In the genomic region with DNA sequence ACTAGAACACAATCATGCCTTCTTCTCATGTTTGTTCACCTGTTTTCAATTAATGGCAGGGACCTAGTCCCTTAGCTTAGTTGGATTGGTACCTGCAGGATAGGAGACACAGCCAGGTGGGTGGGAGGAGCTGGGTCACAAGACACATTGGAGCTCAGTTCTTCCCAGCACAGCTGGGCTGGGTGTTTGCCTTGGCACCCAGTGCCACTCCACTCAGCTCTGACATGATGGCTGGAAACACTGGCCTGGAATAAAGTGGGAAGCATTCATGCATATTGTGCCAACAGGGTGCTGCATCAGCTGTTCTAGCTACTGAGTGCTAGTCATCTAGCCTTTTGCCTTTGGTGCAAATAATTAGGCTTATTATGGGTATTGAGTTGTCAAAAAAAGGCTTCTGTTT, we compare ENCODE assay signal across 16 cellular contexts.
DNase-seq lines count a peak whose midpoint lies in the region; ATAC-seq and TF ChIP-seq lines count a peak whose summit lies in the region.
"Had no signal": no experiment of that assay in that cellular context is flagged by ENCODE, and none has a peak within 500 bp of the region (broad histone marks: within the 10 kb centered on the region; RNA-seq: fewer than 3 reads in every experiment).

No MANE protein-coding gene starts in this region.

- H3K27me3 Mint-ChIP-seq in activated T-helper 17 cell treated with anti-CD3 and anti-CD28 coated beads, Interleukin-2, amount 50 U/mL, for 72 hours: no peaks in the 10 kb centered on the region
- no peaks in the 10 kb centered on the region for H3K27me3 Mint-ChIP-seq in Caco-2 (ENCODE audit: insufficient read depth, unreplicated experiment)
- H3K27me3 Mint-ChIP-seq: activated B cell treated with CpG ODN at 0.5 μM for 24 hours, IgD-negative memory B cell had no signal

- intact Hi-C loops in Caco-2 (cut with micrococcal nuclease; ENCODE audit: unreplicated experiment): no loop called here

- H3K4me3 Mint-ChIP-seq in activated T-helper 17 cell treated with anti-CD3 and anti-CD28 coated beads, Interleukin-2, amount 50 U/mL, for 72 hours: peak overlapping the region; percentile 52
- H3K4me3 Mint-ChIP-seq in Caco-2 (ENCODE audit: unreplicated experiment): no peak overlapping the region
- H3K4me3 Mint-ChIP-seq: activated B cell treated with CpG ODN at 0.5 μM for 24 hours, neural crest cell had no signal

- no peaks in the 10 kb centered on the region for H3K36me3 ChIP-seq in Caco-2 (ENCODE audit: control insufficient read depth, insufficient read depth, low read length)
- H3K36me3 ChIP-seq: BLaER1 treated with 17β-estradiol and CSF1 and Interleukin-3, amounts not matched to agents 10 nM and 100 nM had no signal

- in situ Hi-C loops in KBM-7 (cut with MboI; ENCODE audit: low pct_unique_long_range_greater_than_20kb, low sequenced_read_pairs): no loop called here

- H3K4me3 ChIP-seq in Caco-2 (ENCODE audit: low read depth, low read length): no peak overlapping the region
- H3K4me3 ChIP-seq: BLaER1 treated with 17β-estradiol and CSF1 and Interleukin-3, amounts not matched to agents 10 nM and 100 nM had no signal

- CTCF ChIA-PET in Caco-2 (lab: Charles Lee) (no interaction called here), GM10248 (lab: Yijun Ruan, JAX) (interaction anchor here (0.8 to 5.4 kb wide), 3 partner anchors 11 to 23 kb away, joined by 3 to 33 read pairs (median 4); no protein-coding TSS in a partner anchor)

- peaks cover 5% of the 10 kb centered on the region; the same call in 1 of the 2 replicates for H3K4me1 ChIP-seq in Caco-2

- DNase-seq in DMS79 (lab: John Stamatoyannopoulos, UW) (peak; percentile 5), NCI-H146 treated with DMSO at 0.1 percent for 48 hours (lab: John Stamatoyannopoulos, UW; ENCODE audit: unreplicated experiment) (peak; percentile 49), myocyte (ENCODE audit: low read depth) (peak; percentile 15), KBM-7 (no peak), Caco-2 (no peak), GM10248 (ENCODE audit: extremely low spot score) (no peak)
- no peak for DNase-seq in NK-92 treated with Interleukin-12 subunit alpha and Interleukin-12 subunit beta, amount 100 ng/mL, for 24 hours (lab: John Stamatoyannopoulos, UW)
- DNase-seq: activated B cell treated with CpG ODN at 0.5 μM for 24 hours; activated CD8-positive, alpha-beta memory T cell treated with anti-CD3 and anti-CD28 coated beads, Interleukin-2, amount 50 U/mL, for 48 hours; activated naive CD8-positive, alpha-beta T cell treated with anti-CD3 and anti-CD28 coated beads, Interleukin-2, amount 10 ng/mL, durations not matched to agents 7 days and 5 days; glutamatergic neuron; NCI-H187 treated with DMSO at 0.1 percent for 48 hours had no signal

- no peak for ATAC-seq in activated T-helper 17 cell treated with anti-CD3 and anti-CD28 coated beads, Interleukin-2, amount 50 U/mL, for 72 hours (replicated peaks)

- peaks cover 5% of the 10 kb centered on the region for H3K36me3 Mint-ChIP-seq in activated T-helper 17 cell treated with anti-CD3 and anti-CD28 coated beads, Interleukin-2, amount 50 U/mL, for 72 hours (ENCODE audit: low read depth)
- no peaks in the 10 kb centered on the region for H3K36me3 Mint-ChIP-seq in Caco-2 (ENCODE audit: insufficient read depth, unreplicated experiment)
- H3K36me3 Mint-ChIP-seq: IgD-negative memory B cell had no signal

- peaks cover 36% of the 10 kb centered on the region for H3K4me1 Mint-ChIP-seq in activated T-helper 17 cell treated with anti-CD3 and anti-CD28 coated beads, Interleukin-2, amount 50 U/mL, for 72 hours
- H3K4me1 Mint-ChIP-seq in Caco-2 (ENCODE audit: low read depth, unreplicated experiment): peaks cover 6% of the 10 kb centered on the region
- H3K4me1 Mint-ChIP-seq: neural crest cell had no signal

- H3K27me3 ChIP-seq in Caco-2 (replicated peaks; ENCODE audit: control insufficient read depth, insufficient read depth, low read length): no peaks in the 10 kb centered on the region
- H3K27me3 ChIP-seq: BLaER1 treated with 17β-estradiol and CSF1 and Interleukin-3, amounts not matched to agents 10 nM and 100 nM had no signal

- no peaks in the 10 kb centered on the region for H3K9me3 Mint-ChIP-seq in activated T-helper 17 cell treated with anti-CD3 and anti-CD28 coated beads, Interleukin-2, amount 50 U/mL, for 72 hours
- H3K9me3 Mint-ChIP-seq in Caco-2 (ENCODE audit: unreplicated experiment): no peaks in the 10 kb centered on the region
- H3K9me3 Mint-ChIP-seq: activated B cell treated with CpG ODN at 0.5 μM for 24 hours; activated naive CD8-positive, alpha-beta T cell treated with anti-CD3 and anti-CD28 coated beads, Interleukin-2, amount 10 ng/mL, durations not matched to agents 7 days and 5 days; IgD-negative memory B cell; neural crest cell had no signal

- H3K9me3 ChIP-seq in Caco-2: no peaks in the 10 kb centered on the region
- H3K9me3 ChIP-seq: BLaER1 treated with 17β-estradiol and CSF1 and Interleukin-3, amounts not matched to agents 10 nM and 100 nM had no signal

- TF ChIP-seq CTCF in Caco-2 (IDR thresholded peaks at IDR 0.05; ENCODE audit: insufficient read depth in 1 of 2, low read depth in 1 of 2, low read length in 1 of 2, severe bottlenecking in 1 of 2, unreplicated experiment in 1 of 2) (no peak), GM10248 (IDR thresholded peaks at IDR 0.05; ENCODE audit: control extremely low read depth, extremely low read depth, low read depth, missing control alignments) (no peak)

- no TSS peak for BruUV-seq in Caco-2 (replicated peaks; lab: Mats Ljungman, UMichigan)

- H3K27ac Mint-ChIP-seq in activated T-helper 17 cell treated with anti-CD3 and anti-CD28 coated beads, Interleukin-2, amount 50 U/mL, for 72 hours: no peak overlapping the region
- no peak overlapping the region for H3K27ac Mint-ChIP-seq in Caco-2 (ENCODE audit: unreplicated experiment)

- POLR2A ChIA-PET in Caco-2 (lab: Charles Lee): no interaction called here
- POLR2A ChIA-PET in GM10248 (lab: Yijun Ruan, JAX): no interaction called here

Comparison
In these comparisons a context has a peak if more than half of its experiments do, and no peak if none do; other contexts are left out.
1. DNase-seq: peak in DMS79 (single experiment), NCI-H146 treated with DMSO at 0.1 percent for 48 hours (single experiment) and myocyte (single experiment); none in KBM-7 (single experiment), NK-92 treated with Interleukin-12 subunit alpha and Interleukin-12 subunit beta, amount 100 ng/mL, for 24 hours (single experiment), Caco-2 (0 of 2) and GM10248 (single experiment).